Comparison of ENCODE assay signal across 27 cellular contexts in genomic region chr7:12834782-12835181, GRCh38.
"Had no signal": no experiment of that assay in that cellular context is flagged by ENCODE, and none has a peak within 500 bp of the region (broad histone marks: within the 10 kb centered on the region; RNA-seq: fewer than 3 reads in every experiment).

No MANE protein-coding gene starts in this region.

- H3K27ac ChIP-seq: stomach, suprapubic skin, testis, thoracic aorta, thyroid gland, tibial artery, tibial nerve, transverse colon, upper lobe of left lung, upper lobe of right lung, uterus, vagina had no signal

- H3K36me3 ChIP-seq: stomach, suprapubic skin, thoracic aorta, thyroid gland, tibial artery, tibial nerve, transverse colon, upper lobe of left lung, upper lobe of right lung, uterus, vagina had no signal

- ATAC-seq: stimulated activated effector memory CD8-positive, alpha-beta T cell treated with anti-CD3 and anti-CD28 coated beads, Interleukin-12 subunit alpha, Interleukin-12 subunit beta, amount 100 ng/mL, for 72 hours; stimulated activated memory B cell treated with anti-CD40 and anti-IgM and Interleukin-4, amounts not matched to agents 10 μg/mL and 1 μg/mL and 100 μg/mL, for 72 hours; stimulated activated naive B cell treated with anti-CD40 and anti-IgM and Interleukin-4, amounts not matched to agents 10 μg/mL and 1 μg/mL and 100 μg/mL, for 72 hours; stimulated activated naive CD8-positive, alpha-beta T cell treated with anti-CD3 and anti-CD28 coated beads, Interleukin-15, amount 100 ng/mL, for 72 hours; stimulated activated naive CD8-positive, alpha-beta T cell treated with anti-CD3 and anti-CD28 coated beads, Interleukin-15, Interleukin-2, amounts not matched to agents 100 U/mL and 50 U/mL, for 24 hours; upper lobe of right lung had no signal

- H3K4me3 ChIP-seq: stomach, suprapubic skin, testis, thoracic aorta, thyroid gland, tibial artery, tibial nerve, transverse colon, upper lobe of left lung, upper lobe of right lung, uterus, vagina had no signal

- FAIRE-seq: urothelium cell line had no signal

- DNase-seq: stimulated activated CD4-positive, alpha-beta T cell treated with anti-CD3 and anti-CD28 coated beads, Interleukin-2, amount 100 ng/mL, for 48 hours; stimulated activated CD4-positive, alpha-beta T cell treated with anti-CD3 and anti-CD28 coated beads, Interleukin-4, amount 100 ng/mL, for 1 hour; stimulated activated CD4-positive, alpha-beta T cell treated with anti-CD3 and anti-CD28 coated beads, Interleukin-4, amount 100 ng/mL, for 24 hours; stimulated activated CD4-positive, alpha-beta T cell treated with anti-CD3 and anti-CD28 coated beads, Interleukin-4, amount 100 ng/mL, for 4 hours; stimulated activated CD8-positive, alpha-beta memory T cell treated with anti-CD3 and anti-CD28 coated beads, Interleukin-4, amount 100 ng/mL, for 48 hours; stimulated activated naive B cell treated with anti-CD40 and anti-IgM and Interleukin-4, amounts not matched to agents 10 μg/mL and 1 μg/mL and 100 μg/mL, for 72 hours; stimulated activated naive CD4-positive, alpha-beta T cell; stimulated activated naive CD4-positive, alpha-beta T cell treated with Interleukin-2 at 50 U/mL for 16 hours; stimulated activated naive CD8-positive, alpha-beta T cell treated with anti-CD3 and anti-CD28 coated beads, Interleukin-15, amount 100 ng/mL, for 72 hours; stimulated activated naive CD8-positive, alpha-beta T cell treated with anti-CD3 and anti-CD28 coated beads, Interleukin-15, Interleukin-2, amounts not matched to agents 100 U/mL and 50 U/mL, for 24 hours; stomach; substantia nigra; testis; thyroid gland; tibial artery; transverse colon; trophoblast cell; upper lobe of left lung; upper lobe of right lung; uterus had no signal

- H3K27me3 ChIP-seq: stomach, suprapubic skin, testis, thyroid gland, tibial artery, tibial nerve, transverse colon, upper lobe of left lung, upper lobe of right lung, uterus, vagina had no signal

- H3K4me1 ChIP-seq: stomach, suprapubic skin, testis, thyroid gland, tibial artery, tibial nerve, transverse colon, upper lobe of left lung, upper lobe of right lung, uterus, vagina had no signal

- H3K9me3 ChIP-seq: suprapubic skin, testis, thoracic aorta, thyroid gland, tibial artery, upper lobe of right lung, uterus, vagina had no signal
